8 cellular contexts compared by ENCODE assay signal in the genomic region with DNA sequence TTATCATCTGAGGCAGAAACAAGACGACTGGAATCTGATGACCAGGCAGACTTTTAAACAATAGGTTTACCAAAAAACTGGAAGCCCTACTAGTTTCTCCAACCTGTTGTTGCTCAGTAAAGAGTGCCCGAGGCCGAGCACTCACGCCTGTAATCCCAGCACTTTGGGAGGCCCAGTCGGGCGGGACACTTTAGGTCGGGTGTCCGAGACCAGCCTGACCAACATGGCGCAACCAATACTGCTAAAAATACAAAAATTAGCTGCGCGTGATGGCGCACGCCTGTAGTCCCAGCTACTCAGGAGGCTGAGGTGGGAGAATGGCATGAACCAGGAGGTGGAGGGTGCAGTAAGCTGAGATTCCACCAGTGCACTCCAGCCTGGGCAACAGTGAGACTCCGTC. TPM values are rescaled to one million over a fixed set of nuclear protein-coding genes. Genes with fewer than 3 reads are reported as not detected.
A peak's percentile ranks its signal among the peaks of the same experiment; 100 is the strongest.
DNase-seq lines count a peak whose midpoint lies in the region; ATAC-seq and TF ChIP-seq lines count a peak whose summit lies in the region.

No MANE protein-coding gene starts in this region.

- peak overlapping the region; percentile 87 for H3K27ac ChIP-seq in effector memory CD4-positive, alpha-beta T cell (ENCODE audit: insufficient read depth, low read length, poor library complexity, severe bottlenecking)

- no peak for TF ChIP-seq CTCF in CD14-positive monocyte (IDR thresholded peaks at IDR 0.05)
- no peak for TF ChIP-seq CTCF in neural crest cell (conservative IDR thresholded peaks at IDR 0.05)

- peak overlapping the region; percentile 86 for H3K9ac ChIP-seq in NT2/D1 (ENCODE audit: insufficient read length, low read depth)

- no peaks in the 10 kb centered on the region for H3K27me3 ChIP-seq in NT2/D1 (ENCODE audit: insufficient read depth, insufficient read length)
- no peaks in the 10 kb centered on the region for H3K27me3 ChIP-seq in effector memory CD4-positive, alpha-beta T cell (replicated peaks; ENCODE audit: control insufficient read depth, insufficient read depth, low read length, poor library complexity, severe bottlenecking)

- no peaks in the 10 kb centered on the region for H3K9me3 ChIP-seq in NT2/D1 (ENCODE audit: insufficient read depth, low read length)
- H3K9me3 ChIP-seq in effector memory CD4-positive, alpha-beta T cell (ENCODE audit: control insufficient read depth, low read length): no peaks in the 10 kb centered on the region

- H3K27ac Mint-ChIP-seq in CD14-positive monocyte (peak overlapping the region; percentile 94 to 98 (median 95)), neural crest cell (ENCODE audit: unreplicated experiment) (no peak overlapping the region)

- peaks cover 40% of the 10 kb centered on the region for H3K36me3 ChIP-seq in NT2/D1 (ENCODE audit: insufficient read depth, insufficient read length, low read length)
- peaks cover 5% of the 10 kb centered on the region for H3K36me3 ChIP-seq in effector memory CD4-positive, alpha-beta T cell (ENCODE audit: control insufficient read depth, insufficient read depth, low read length)

- H3K4me1 Mint-ChIP-seq in CD14-positive monocyte (peaks cover 33% of the 10 kb centered on the region), neural crest cell (peaks cover 28% of the 10 kb centered on the region)

- peaks cover 9 to 17% of the 10 kb centered on the region in 2 donors for H3K36me3 Mint-ChIP-seq in CD14-positive monocyte
- H3K36me3 Mint-ChIP-seq in neural crest cell (ENCODE audit: low read depth): no peaks in the 10 kb centered on the region

- no peaks in the 10 kb centered on the region for H3K4me1 ChIP-seq in NT2/D1 (ENCODE audit: insufficient read depth, insufficient read length)
- H3K4me1 ChIP-seq in effector memory CD4-positive, alpha-beta T cell (ENCODE audit: control insufficient read depth, insufficient read depth, low read length, poor library complexity, severe bottlenecking): peaks cover 13% of the 10 kb centered on the region

- H3K9me3 Mint-ChIP-seq in CD14-positive monocyte (no peaks in the 10 kb centered on the region), neural crest cell (no peaks in the 10 kb centered on the region)

- no peak for ATAC-seq in HG03439 (IDR thresholded peaks at IDR 0.05; ENCODE audit: unreplicated experiment)
- no peak for ATAC-seq in HG03025 (IDR thresholded peaks at IDR 0.05; ENCODE audit: low FRiP score, unreplicated experiment)

- DNase-seq in CD14-positive monocyte (ENCODE audit: low spot score): no peak
- no peak for DNase-seq in NT2/D1 (ENCODE audit: low read depth, low spot score)
- no peak for DNase-seq in effector memory CD4-positive, alpha-beta T cell
- no peak for DNase-seq in neural crest cell (ENCODE audit: low read depth, low spot score)
- no peak for DNase-seq in superior temporal gyrus (ENCODE audit: extremely low spot score)
- DNase-seq in NCI-H774 (lab: John Stamatoyannopoulos, UW): no peak

- peak overlapping the region; percentile 93 to 95 for H3K4me3 Mint-ChIP-seq in CD14-positive monocyte
- H3K4me3 Mint-ChIP-seq in neural crest cell: peak overlapping the region; percentile 99

- intact Hi-C loops in CD14-positive monocyte (cut with micrococcal nuclease): loop anchor here (5.0 to 10.0 kb wide), 3 partner anchors 35 to 872 kb away; partner anchors contain the start of genes POLQ (in 2 of the 2), FAM162A (in 1 of the 2), KPNA1 (in 1 of the 2) and MIX23 (in 1 of the 2)

- H3K4me3 ChIP-seq in NT2/D1 (ENCODE audit: insufficient read length, low read depth): peak overlapping the region; percentile 81
- H3K4me3 ChIP-seq in effector memory CD4-positive, alpha-beta T cell (ENCODE audit: insufficient read depth, low read depth, low read length, poor library complexity, severe bottlenecking): peak overlapping the region; percentile 57

- H3K27me3 Mint-ChIP-seq in CD14-positive monocyte (ENCODE audit: low read depth in 3 of 3) (no peaks in the 10 kb centered on the region), neural crest cell (ENCODE audit: low read depth) (peaks cover 3% of the 10 kb centered on the region)

RNA-seq across cellular contexts. Expression of gene WDR5B, which starts 1.1 kb away (rescaled TPM):
- under 1 TPM; 0.85 TPM for polyA plus RNA-seq in CD14-positive monocyte
- total RNA-seq in neural crest cell: 6.8 and 7.3 TPM in 2 replicates

RNA-seq across cellular contexts. Expression of gene FAM162A, which starts 33.0 kb away (rescaled TPM):
- 10 to 100 TPM; 24.2 to 28.5 TPM for polyA plus RNA-seq in CD14-positive monocyte
- 22.2 and 26.6 TPM in 2 replicates for total RNA-seq in neural crest cell

RNA-seq across cellular contexts. Expression of gene MIX23, which starts 33.9 kb away (rescaled TPM):
- polyA plus RNA-seq in CD14-positive monocyte: 1 to 10 TPM; 5.2 to 8.2 TPM
- total RNA-seq in neural crest cell: 52.5 and 60.1 TPM in 2 replicates
